1 cellular context compared by ENCODE assay signal in the genomic region with DNA sequence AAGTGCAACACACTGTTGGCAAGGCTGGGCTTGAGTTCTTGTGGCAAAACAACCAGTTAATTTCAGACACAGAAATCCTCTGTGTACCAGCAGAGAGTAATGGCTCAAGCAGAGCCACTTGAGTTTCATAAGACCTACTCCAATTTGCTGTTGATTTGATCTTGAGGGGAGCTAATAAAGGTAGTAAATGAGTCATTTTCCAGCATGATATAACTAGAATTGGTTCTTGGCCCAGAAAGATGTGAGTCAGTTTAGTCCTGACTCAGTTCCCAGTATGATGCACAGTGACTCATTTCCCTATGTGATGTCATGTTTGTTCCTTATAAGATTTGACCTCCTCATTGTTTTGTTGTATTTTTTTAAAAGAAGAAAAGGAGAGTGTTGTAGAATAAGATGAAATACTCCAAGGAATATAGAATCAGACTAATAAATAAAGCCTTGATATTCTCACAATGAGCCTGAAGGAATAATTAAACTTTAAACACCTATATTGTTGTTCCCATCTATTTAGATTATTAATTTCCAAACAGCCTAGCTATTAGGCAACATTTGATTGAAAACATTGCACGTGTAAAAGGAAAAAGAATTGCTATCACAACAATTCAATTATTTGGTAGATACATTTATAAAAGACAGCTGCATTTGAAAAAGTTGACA.
A peak's percentile ranks its signal among the peaks of the same experiment; 100 is the strongest.
TF ChIP-seq lines count a peak whose summit lies in the region.

No MANE protein-coding gene starts in this region.

TF ChIP-seq in HEK293, 187 proteins besides CTCF, POLR2A, EP300 and RAD21 (continued from another document):
- peak; percentile 88 for TF ChIP-seq ZNF580 (tag by site-specific recombination; IDR thresholded peaks at IDR 0.05)
- TF ChIP-seq ZNF302 (tag by site-specific recombination; IDR thresholded peaks at IDR 0.05; ENCODE audit: low read depth), result no peak
- TF ChIP-seq HIC1 (tag by site-specific recombination; IDR thresholded peaks at IDR 0.05), result peak; percentile 98
- TF ChIP-seq ZFHX2 (tag by site-specific recombination; conservative IDR thresholded peaks at IDR 0.05), result no peak
- TF ChIP-seq ZNF423 (tag by site-specific recombination; IDR thresholded peaks at IDR 0.05), result no peak
- no peak for TF ChIP-seq ZNF169 (tag by site-specific recombination; IDR thresholded peaks at IDR 0.05)
- TF ChIP-seq ATF2 (tag by site-specific recombination; IDR thresholded peaks at IDR 0.05; ENCODE audit: low read depth), result peak; percentile 92
- TF ChIP-seq ZNF776 (tag by site-specific recombination; IDR thresholded peaks at IDR 0.05; ENCODE audit: borderline replicate concordance), result no peak
- no peak for TF ChIP-seq ZNF341 (tag by site-specific recombination; IDR thresholded peaks at IDR 0.05; ENCODE audit: low read depth)
- TF ChIP-seq ZNF707 (tag by site-specific recombination; IDR thresholded peaks at IDR 0.05), result no peak
- 0 out of 2 replicates have a peak, but pooled peaks have one; percentile 38 for TF ChIP-seq MYNN (tag by site-specific recombination; IDR thresholded peaks at IDR 0.05; ENCODE audit: borderline replicate concordance)
- peak; percentile 93 for TF ChIP-seq ZFP69B (tag by site-specific recombination; IDR thresholded peaks at IDR 0.05)
- TF ChIP-seq SCRT2 (tag by site-specific recombination; IDR thresholded peaks at IDR 0.05), result peak; percentile 90
- TF ChIP-seq ZNF629 (tag by site-specific recombination; IDR thresholded peaks at IDR 0.05), result peak; percentile 99
- TF ChIP-seq ZSCAN23 (tag by site-specific recombination; IDR thresholded peaks at IDR 0.05), result peak; percentile 100
- peak; percentile 93 for TF ChIP-seq ZNF2 (tag by site-specific recombination; IDR thresholded peaks at IDR 0.05)
- TF ChIP-seq ZNF394 (tag by site-specific recombination; IDR thresholded peaks at IDR 0.05; ENCODE audit: borderline replicate concordance), result peak; percentile 85
- TF ChIP-seq, protein P1, sequence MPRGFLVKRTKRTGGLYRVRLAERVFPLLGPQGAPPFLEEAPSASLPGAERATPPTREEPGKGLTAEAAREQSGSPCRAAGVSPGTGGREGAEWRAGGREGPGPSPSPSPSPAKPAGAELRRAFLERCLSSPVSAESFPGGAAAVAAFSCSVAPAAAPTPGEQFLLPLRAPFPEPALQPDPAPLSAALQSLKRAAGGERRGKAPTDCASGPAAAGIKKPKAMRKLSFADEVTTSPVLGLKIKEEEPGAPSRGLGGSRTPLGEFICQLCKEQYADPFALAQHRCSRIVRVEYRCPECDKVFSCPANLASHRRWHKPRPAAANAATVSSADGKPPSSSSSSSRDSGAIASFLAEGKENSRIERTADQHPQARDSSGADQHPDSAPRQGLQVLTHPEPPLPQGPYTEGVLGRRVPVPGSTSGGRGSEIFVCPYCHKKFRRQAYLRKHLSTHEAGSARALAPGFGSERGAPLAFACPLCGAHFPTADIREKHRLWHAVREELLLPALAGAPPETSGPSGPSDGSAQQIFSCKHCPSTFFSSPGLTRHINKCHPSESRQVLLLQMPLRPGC (tag by site-specific recombination; IDR thresholded peaks at IDR 0.05), result peak; percentile 99
- peak; percentile 71; the same call in 1 of the 2 replicates for TF ChIP-seq ZNF76 (tag by site-specific recombination; IDR thresholded peaks at IDR 0.05; ENCODE audit: borderline replicate concordance, low read depth)
- TF ChIP-seq ZNF830 (tag by site-specific recombination; IDR thresholded peaks at IDR 0.05; ENCODE audit: low read depth), result no peak
- no peak for TF ChIP-seq ZNF768 (tag by site-specific recombination; IDR thresholded peaks at IDR 0.05)
- TF ChIP-seq RBAK (tag by site-specific recombination; IDR thresholded peaks at IDR 0.05), result no peak; the same call in 1 of the 2 replicates
- no peak for TF ChIP-seq ZNF514 (tag by site-specific recombination; IDR thresholded peaks at IDR 0.05)
- TF ChIP-seq ZNF561 (tag by site-specific recombination; IDR thresholded peaks at IDR 0.05; ENCODE audit: borderline replicate concordance), result peak; percentile 43; the same call in 1 of the 2 replicates
- TF ChIP-seq ZNF24 (tag by site-specific recombination; IDR thresholded peaks at IDR 0.05), result peak; percentile 99
- no peak for TF ChIP-seq ZNF521 (tag by site-specific recombination; IDR thresholded peaks at IDR 0.05)
- no peak for TF ChIP-seq ZNF174 (tag by site-specific recombination; IDR thresholded peaks at IDR 0.05)
- peak; percentile 81; the same call in 1 of the 2 replicates for TF ChIP-seq ZNF501 (tag by site-specific recombination; IDR thresholded peaks at IDR 0.05)
- TF ChIP-seq ZNF473 (tag by site-specific recombination; IDR thresholded peaks at IDR 0.05), result no peak
- TF ChIP-seq, protein P2, sequence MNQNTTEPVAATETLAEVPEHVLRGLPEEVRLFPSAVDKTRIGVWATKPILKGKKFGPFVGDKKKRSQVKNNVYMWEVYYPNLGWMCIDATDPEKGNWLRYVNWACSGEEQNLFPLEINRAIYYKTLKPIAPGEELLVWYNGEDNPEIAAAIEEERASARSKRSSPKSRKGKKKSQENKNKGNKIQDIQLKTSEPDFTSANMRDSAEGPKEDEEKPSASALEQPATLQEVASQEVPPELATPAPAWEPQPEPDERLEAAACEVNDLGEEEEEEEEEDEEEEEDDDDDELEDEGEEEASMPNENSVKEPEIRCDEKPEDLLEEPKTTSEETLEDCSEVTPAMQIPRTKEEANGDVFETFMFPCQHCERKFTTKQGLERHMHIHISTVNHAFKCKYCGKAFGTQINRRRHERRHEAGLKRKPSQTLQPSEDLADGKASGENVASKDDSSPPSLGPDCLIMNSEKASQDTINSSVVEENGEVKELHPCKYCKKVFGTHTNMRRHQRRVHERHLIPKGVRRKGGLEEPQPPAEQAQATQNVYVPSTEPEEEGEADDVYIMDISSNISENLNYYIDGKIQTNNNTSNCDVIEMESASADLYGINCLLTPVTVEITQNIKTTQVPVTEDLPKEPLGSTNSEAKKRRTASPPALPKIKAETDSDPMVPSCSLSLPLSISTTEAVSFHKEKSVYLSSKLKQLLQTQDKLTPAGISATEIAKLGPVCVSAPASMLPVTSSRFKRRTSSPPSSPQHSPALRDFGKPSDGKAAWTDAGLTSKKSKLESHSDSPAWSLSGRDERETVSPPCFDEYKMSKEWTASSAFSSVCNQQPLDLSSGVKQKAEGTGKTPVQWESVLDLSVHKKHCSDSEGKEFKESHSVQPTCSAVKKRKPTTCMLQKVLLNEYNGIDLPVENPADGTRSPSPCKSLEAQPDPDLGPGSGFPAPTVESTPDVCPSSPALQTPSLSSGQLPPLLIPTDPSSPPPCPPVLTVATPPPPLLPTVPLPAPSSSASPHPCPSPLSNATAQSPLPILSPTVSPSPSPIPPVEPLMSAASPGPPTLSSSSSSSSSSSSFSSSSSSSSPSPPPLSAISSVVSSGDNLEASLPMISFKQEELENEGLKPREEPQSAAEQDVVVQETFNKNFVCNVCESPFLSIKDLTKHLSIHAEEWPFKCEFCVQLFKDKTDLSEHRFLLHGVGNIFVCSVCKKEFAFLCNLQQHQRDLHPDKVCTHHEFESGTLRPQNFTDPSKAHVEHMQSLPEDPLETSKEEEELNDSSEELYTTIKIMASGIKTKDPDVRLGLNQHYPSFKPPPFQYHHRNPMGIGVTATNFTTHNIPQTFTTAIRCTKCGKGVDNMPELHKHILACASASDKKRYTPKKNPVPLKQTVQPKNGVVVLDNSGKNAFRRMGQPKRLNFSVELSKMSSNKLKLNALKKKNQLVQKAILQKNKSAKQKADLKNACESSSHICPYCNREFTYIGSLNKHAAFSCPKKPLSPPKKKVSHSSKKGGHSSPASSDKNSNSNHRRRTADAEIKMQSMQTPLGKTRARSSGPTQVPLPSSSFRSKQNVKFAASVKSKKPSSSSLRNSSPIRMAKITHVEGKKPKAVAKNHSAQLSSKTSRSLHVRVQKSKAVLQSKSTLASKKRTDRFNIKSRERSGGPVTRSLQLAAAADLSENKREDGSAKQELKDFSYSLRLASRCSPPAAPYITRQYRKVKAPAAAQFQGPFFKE (tag by site-specific recombination; IDR thresholded peaks at IDR 0.05; ENCODE audit: borderline replicate concordance), result no peak
- TF ChIP-seq ZNF548 (tag by site-specific recombination; IDR thresholded peaks at IDR 0.05), result no peak
- TF ChIP-seq ZNF664 (tag by site-specific recombination; IDR thresholded peaks at IDR 0.05), result peak; percentile 45; the same call in 1 of the 2 replicates
- TF ChIP-seq, protein P3, sequence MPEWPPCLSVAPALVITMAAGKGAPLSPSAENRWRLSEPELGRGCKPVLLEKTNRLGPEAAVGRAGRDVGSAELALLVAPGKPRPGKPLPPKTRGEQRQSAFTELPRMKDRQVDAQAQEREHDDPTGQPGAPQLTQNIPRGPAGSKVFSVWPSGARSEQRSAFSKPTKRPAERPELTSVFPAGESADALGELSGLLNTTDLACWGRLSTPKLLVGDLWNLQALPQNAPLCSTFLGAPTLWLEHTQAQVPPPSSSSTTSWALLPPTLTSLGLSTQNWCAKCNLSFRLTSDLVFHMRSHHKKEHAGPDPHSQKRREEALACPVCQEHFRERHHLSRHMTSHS (tag by site-specific recombination; IDR thresholded peaks at IDR 0.05), result peak; percentile 68; the same call in 1 of the 2 replicates
- TF ChIP-seq ZNF140 (tag by site-specific recombination; IDR thresholded peaks at IDR 0.05), result no peak
- TF ChIP-seq ZNF350 (tag by site-specific recombination; IDR thresholded peaks at IDR 0.05), result no peak
- TF ChIP-seq, protein P4, sequence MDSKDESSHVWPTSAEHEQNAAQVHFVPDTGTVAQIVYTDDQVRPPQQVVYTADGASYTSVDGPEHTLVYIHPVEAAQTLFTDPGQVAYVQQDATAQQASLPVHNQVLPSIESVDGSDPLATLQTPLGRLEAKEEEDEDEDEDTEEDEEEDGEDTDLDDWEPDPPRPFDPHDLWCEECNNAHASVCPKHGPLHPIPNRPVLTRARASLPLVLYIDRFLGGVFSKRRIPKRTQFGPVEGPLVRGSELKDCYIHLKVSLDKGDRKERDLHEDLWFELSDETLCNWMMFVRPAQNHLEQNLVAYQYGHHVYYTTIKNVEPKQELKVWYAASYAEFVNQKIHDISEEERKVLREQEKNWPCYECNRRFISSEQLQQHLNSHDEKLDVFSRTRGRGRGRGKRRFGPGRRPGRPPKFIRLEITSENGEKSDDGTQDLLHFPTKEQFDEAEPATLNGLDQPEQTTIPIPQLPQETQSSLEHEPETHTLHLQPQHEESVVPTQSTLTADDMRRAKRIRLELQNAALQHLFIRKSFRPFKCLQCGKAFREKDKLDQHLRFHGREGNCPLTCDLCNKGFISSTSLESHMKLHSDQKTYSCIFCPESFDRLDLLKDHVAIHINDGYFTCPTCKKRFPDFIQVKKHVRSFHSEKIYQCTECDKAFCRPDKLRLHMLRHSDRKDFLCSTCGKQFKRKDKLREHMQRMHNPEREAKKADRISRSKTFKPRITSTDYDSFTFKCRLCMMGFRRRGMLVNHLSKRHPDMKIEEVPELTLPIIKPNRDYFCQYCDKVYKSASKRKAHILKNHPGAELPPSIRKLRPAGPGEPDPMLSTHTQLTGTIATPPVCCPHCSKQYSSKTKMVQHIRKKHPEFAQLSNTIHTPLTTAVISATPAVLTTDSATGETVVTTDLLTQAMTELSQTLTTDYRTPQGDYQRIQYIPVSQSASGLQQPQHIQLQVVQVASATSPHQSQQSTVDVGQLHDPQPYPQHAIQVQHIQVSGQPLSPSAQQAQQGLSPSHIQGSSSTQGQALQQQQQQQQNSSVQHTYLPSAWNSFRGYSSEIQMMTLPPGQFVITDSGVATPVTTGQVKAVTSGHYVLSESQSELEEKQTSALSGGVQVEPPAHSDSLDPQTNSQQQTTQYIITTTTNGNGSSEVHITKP (tag by site-specific recombination; IDR thresholded peaks at IDR 0.05), result peak; percentile 68
- peak; percentile 54; the same call in 1 of the 2 replicates for TF ChIP-seq KLF9 (tag by site-specific recombination; IDR thresholded peaks at IDR 0.05; ENCODE audit: low read depth)
